In genomic region chr1:44805311-44806024, GRCh38 we compare ENCODE assay signal across 7 cellular contexts. TPM values are rescaled to one million over a fixed set of nuclear protein-coding genes. Genes with fewer than 3 reads are reported as not detected.
DNase-seq lines count a peak whose midpoint lies in the region; ATAC-seq, FAIRE-seq and TF ChIP-seq lines count a peak whose summit lies in the region.
"Had no signal": no experiment of that assay in that cellular context is flagged by ENCODE, and none has a peak within 500 bp of the region (broad histone marks: within the 10 kb centered on the region; RNA-seq: fewer than 3 reads in every experiment).

No MANE protein-coding gene starts in this region.

- H4K20me1 ChIP-seq in GM23248 (ENCODE audit: insufficient read depth), result no peaks in the 10 kb centered on the region
- no peaks in the 10 kb centered on the region for H4K20me1 ChIP-seq in K562 (replicated peaks; ENCODE audit: control insufficient read depth, insufficient read depth, low read length)
- peaks cover 14% of the 10 kb centered on the region for H4K20me1 ChIP-seq in neural progenitor cell (ENCODE audit: low read depth)

- CTCF ChIA-PET in K562 (lab: Yijun Ruan, JAX; ENCODE audit: low intra/inter-chr PET ratio), result no interaction called here

- peaks cover 9% of the 10 kb centered on the region for H3K36me3 Mint-ChIP-seq in neural progenitor cell

- DNase-seq in GM23248 (no peak), K562 (ENCODE audit: extremely low read depth in 1 of 4, low spot score in 3 of 4) (no peak), neural progenitor cell (ENCODE audit: low spot score) (no peak), RCC 7860 (ENCODE audit: low spot score) (no peak), AG08395 (ENCODE audit: low spot score) (no peak), NOMO-1 treated with dmso at 0.1 percent for 144 hours (lab: John Stamatoyannopoulos, UW; ENCODE audit: unreplicated experiment) (no peak)
- DNase-seq: NCI-H146 had no signal

- H2AFZ ChIP-seq in GM23248 (no peak overlapping the region), K562 (ENCODE audit: low read depth, low read length) (no peak overlapping the region), neural progenitor cell (replicated peaks) (no peak overlapping the region)

- no peak for TF ChIP-seq RAD21 in K562 (CRISPR knock-in tag; conservative IDR thresholded peaks at IDR 0.05 in 1 of 2, IDR thresholded peaks at IDR 0.05 in 1 of 2)

- H3K4me2 ChIP-seq in GM23248 (ENCODE audit: unreplicated experiment), result no peak overlapping the region
- no peak overlapping the region for H3K4me2 ChIP-seq in K562 (ENCODE audit: insufficient read depth, low read length)
- H3K4me2 ChIP-seq in neural progenitor cell, result no peak overlapping the region

- TF ChIP-seq EP300 in K562 (IDR thresholded peaks at IDR 0.05; ENCODE audit: low read length), result no peak

- H3K79me2 ChIP-seq in GM23248 (ENCODE audit: insufficient read depth) (peaks cover 73% of the 10 kb centered on the region), K562 (ENCODE audit: control insufficient read depth, insufficient read depth, low read length) (peaks cover 33% of the 10 kb centered on the region), neural progenitor cell (ENCODE audit: low read depth) (no peaks in the 10 kb centered on the region)

- BruUV-seq in K562 (replicated peaks; lab: Mats Ljungman, UMichigan), result no TSS peak

- peaks cover 60% of the 10 kb centered on the region for H3K4me1 Mint-ChIP-seq in neural progenitor cell

- FAIRE-seq in K562 (lab: Jason Lieb, UNC), result no peak
- FAIRE-seq in RCC 7860 (lab: Jason Lieb, UNC), result no peak

- no peak for TF ChIP-seq CTCF in K562 (IDR thresholded peaks at IDR 0.05 in 2 of 3, conservative IDR thresholded peaks at IDR 0.05 in 1 of 3; ENCODE audit: insufficient read depth in 2 of 3, low read depth in 1 of 3, low read length in 3 of 3)
- no peak for TF ChIP-seq CTCF in neural progenitor cell (IDR thresholded peaks at IDR 0.05)

- TF ChIP-seq POLR2A in K562 (conservative IDR thresholded peaks at IDR 0.05), result no peak; the same call in 1 of the 2 replicates

- H3K27me3 ChIP-seq in GM23248 (replicated peaks; ENCODE audit: insufficient read depth), result no peaks in the 10 kb centered on the region
- H3K27me3 ChIP-seq in K562 (ENCODE audit: control insufficient read depth in 2 of 2, insufficient read depth in 2 of 2, low read length in 2 of 2), result no peaks in the 10 kb centered on the region; a peak in 1 of 5 replicates
- peaks cover 8% of the 10 kb centered on the region for H3K27me3 ChIP-seq in neural progenitor cell

- in situ Hi-C loops in GM23248 (cut with MboI), result no loop called here
- in situ Hi-C loops in K562 (cut with MboI), result loop anchor here (10.0 kb wide), 1 partner anchor 689 kb away; the partner anchor contains the start of gene TESK2

- no peaks in the 10 kb centered on the region for H3K9me2 ChIP-seq in GM23248 (ENCODE audit: insufficient read depth)

- H3K27ac Mint-ChIP-seq in neural progenitor cell, result peak overlapping the region; percentile 57

- H3K9me3 Mint-ChIP-seq in neural progenitor cell, result no peaks in the 10 kb centered on the region

- peak overlapping the region; percentile 100 for H3K27ac ChIP-seq in GM23248
- no peak overlapping the region for H3K27ac ChIP-seq in K562 (ENCODE audit: extremely low read depth, low read depth, low read length)
- no peak overlapping the region for H3K27ac ChIP-seq in neural progenitor cell

- intact Hi-C loops in K562 (cut with micrococcal nuclease), result loop anchor here (10.0 kb wide), 1 partner anchor 171 kb away; no protein-coding TSS in a partner anchor

- POLR2A ChIA-PET in K562 (lab: Yijun Ruan, JAX), result interaction anchor here (0.9 to 16.9 kb wide), 6 partner anchors 8 to 84 kb away, joined by 3 to 594 read pairs (median 4); no protein-coding TSS in a partner anchor

- peaks cover 19% of the 10 kb centered on the region for H3K27me3 Mint-ChIP-seq in neural progenitor cell (ENCODE audit: insufficient read depth, low read depth)

- ATAC-seq in K562, result no peak

- H3K9me3 ChIP-seq in GM23248 (ENCODE audit: low read depth) (no peaks in the 10 kb centered on the region), K562 (replicated peaks; ENCODE audit: control insufficient read depth, insufficient read depth, low read depth, low read length) (no peaks in the 10 kb centered on the region), neural progenitor cell (ENCODE audit: low read depth) (no peaks in the 10 kb centered on the region)

- H3K9me1 ChIP-seq in K562 (ENCODE audit: control insufficient read depth, insufficient read depth, low read length), result peaks cover 5% of the 10 kb centered on the region

- H3K9ac ChIP-seq in GM23248 (peak overlapping the region; percentile 97; the same call in 1 of the 2 replicates), K562 (ENCODE audit: insufficient read depth in 1 of 2, low read depth in 2 of 2, low read length in 2 of 2) (peak overlapping the region in 1 of 2 experiments; percentile 23; a peak in 2 of 4 replicates), neural progenitor cell (no peak overlapping the region)

- 91% methylated on average over 20 of the region's 20 CpGs for WGBS in GM23248 (ENCODE audit: low coverage in 1 of 2, low lambda C conversion rate in 2 of 2, missing lambda C conversion rate in 2 of 2), 2 experiments
- 94% methylated on average over 19 of the region's 20 CpGs for WGBS in K562 (ENCODE audit: insufficient coverage, low coverage, missing lambda C conversion rate)

- H3K4me1 ChIP-seq in GM23248 (ENCODE audit: insufficient read depth) (peaks cover 58% of the 10 kb centered on the region), K562 (replicated peaks in 1 of 2; ENCODE audit: control insufficient read depth in 2 of 2, insufficient read depth in 2 of 2, low read length in 2 of 2) (peaks cover 57 to 84% of the 10 kb centered on the region in 2 experiments), neural progenitor cell (peaks cover 53% of the 10 kb centered on the region)

- no peak overlapping the region for H3K4me3 Mint-ChIP-seq in neural progenitor cell

- H3K4me3 ChIP-seq in GM23248 (no peak overlapping the region), K562 (no peak overlapping the region), neural progenitor cell (no peak overlapping the region)

- H3K36me3 ChIP-seq in GM23248 (ENCODE audit: low read depth) (peaks cover 16% of the 10 kb centered on the region; the same call in 1 of the 2 replicates), K562 (ENCODE audit: control insufficient read depth, insufficient read depth, low read length) (peaks cover 52% of the 10 kb centered on the region), neural progenitor cell (no peaks in the 10 kb centered on the region)

- H3F3A ChIP-seq in GM23248 (ENCODE audit: insufficient read depth), result peaks cover 63% of the 10 kb centered on the region
- H3F3A ChIP-seq in neural progenitor cell (ENCODE audit: low read depth), result peaks cover 17% of the 10 kb centered on the region

RNA-seq across cellular contexts. Expression of gene DYNLT4, which starts 1.7 kb away (rescaled TPM):
- total RNA-seq in GM23248 (2014; rRNA removed; shearing (Covaris generic)), result not detected in 2 replicates
- polyA plus RNA-seq in GM23248 (2016; fragmentation: Nextera tagmentation; extraction: Ambion mirVana) (0.52 and 0.59 TPM in 2 replicates), K562 (2011; rRNA removed) (0.11 TPM in 1 of 2 replicates, not detected in the other), K562 (2014; fragmentation: Illumina TruSeq; extraction: Trizol) (not detected in 2 replicates), K562 (2014; fragmentation: Nextera tagmentation; extraction: Ambion mirVana) (not detected), K562 (2014; rRNA removed) (not detected in 2 replicates)
- not detected in 2 replicates for total RNA-seq in K562 (2011; cell fraction: chromatin; rRNA removed; ENCODE audit: low replicate concordance)
- 0.83 and 2.2 TPM in 2 replicates for total RNA-seq in K562 (2011; cell fraction: nucleolus; rRNA removed)
- 0.59 TPM in 1 of 2 replicates, not detected in the other for total RNA-seq in K562 (2011; cell fraction: nucleoplasm; rRNA removed)
- total RNA-seq in K562 (2014; rRNA removed) (0.73 TPM in 1 of 2 replicates, not detected in the other), K562 (2014; rRNA removed; fragmentation: Illumina TruSeq; extraction: Trizol) (not detected in 2 replicates), K562 (2015; rRNA removed; fragmentation: Illumina TruSeq; extraction: Trizol) (not detected in 2 replicates), K562 (2021) (0.29 TPM in 1 of 2 replicates, not detected in the other), neural progenitor cell (ENCODE audit: low replicate concordance) (not detected in 2 replicates)
- 0.13 TPM in 1 of 2 replicates, not detected in the other for polyA plus RNA-seq in K562 (2011; cell fraction: cytosol; rRNA removed)
- 0.38 and 0.57 TPM in 2 replicates for polyA plus RNA-seq in K562 (2011; cell fraction: nucleus; rRNA removed)
- 0.10 and 0.18 TPM in 2 replicates for polyA plus RNA-seq in K562 (2012)
- polyA minus RNA-seq in K562 (2011; rRNA and poly(A)+ RNA removed), result not detected in 2 replicates
- not detected in 2 replicates for polyA minus RNA-seq in K562 (2011; cell fraction: cytosol; rRNA and poly(A)+ RNA removed)
- 0.44 and 0.54 TPM in 2 replicates for polyA minus RNA-seq in K562 (2011; cell fraction: nucleus; rRNA and poly(A)+ RNA removed)

RNA-seq across cellular contexts. Expression of gene BTBD19, which starts 2.9 kb away (rescaled TPM):
- total RNA-seq in GM23248 (2014; rRNA removed; shearing (Covaris generic)), result 8.0 and 12.0 TPM in 2 replicates
- polyA plus RNA-seq in GM23248 (2016; fragmentation: Nextera tagmentation; extraction: Ambion mirVana) (9.4 and 12.1 TPM in 2 replicates), K562 (2011; rRNA removed) (1.4 and 1.5 TPM in 2 replicates), K562 (2014; fragmentation: Illumina TruSeq; extraction: Trizol) (0.95 and 1.4 TPM in 2 replicates), K562 (2014; fragmentation: Nextera tagmentation; extraction: Ambion mirVana) (under 1 TPM; 0.22 to 0.38 TPM), K562 (2014; rRNA removed) (1.8 and 1.9 TPM in 2 replicates)
- total RNA-seq in K562 (2011; cell fraction: chromatin; rRNA removed; ENCODE audit: low replicate concordance), result 7.6 and 19.8 TPM in 2 replicates
- 8.9 and 14.7 TPM in 2 replicates for total RNA-seq in K562 (2011; cell fraction: nucleolus; rRNA removed)
- 8.6 and 18.8 TPM in 2 replicates for total RNA-seq in K562 (2011; cell fraction: nucleoplasm; rRNA removed)
- total RNA-seq in K562 (2014; rRNA removed) (0.73 and 1.5 TPM in 2 replicates), K562 (2014; rRNA removed; fragmentation: Illumina TruSeq; extraction: Trizol) (0.32 and 0.76 TPM in 2 replicates), K562 (2015; rRNA removed; fragmentation: Illumina TruSeq; extraction: Trizol) (0.41 and 0.72 TPM in 2 replicates), K562 (2021) (1.7 and 2.0 TPM in 2 replicates), neural progenitor cell (ENCODE audit: low replicate concordance) (1.4 and 1.7 TPM in 2 replicates)
- polyA plus RNA-seq in K562 (2011; cell fraction: cytosol; rRNA removed), result 0.86 and 1.3 TPM in 2 replicates
- 5.9 and 14.9 TPM in 2 replicates for polyA plus RNA-seq in K562 (2011; cell fraction: nucleus; rRNA removed)
- polyA plus RNA-seq in K562 (2012), result 1.6 and 2.0 TPM in 2 replicates
- polyA minus RNA-seq in K562 (2011; rRNA and poly(A)+ RNA removed), result 0.75 and 1.1 TPM in 2 replicates
- 1.8 TPM in 1 of 2 replicates, not detected in the other for polyA minus RNA-seq in K562 (2011; cell fraction: cytosol; rRNA and poly(A)+ RNA removed)
- 4.9 and 5.0 TPM in 2 replicates for polyA minus RNA-seq in K562 (2011; cell fraction: nucleus; rRNA and poly(A)+ RNA removed)

RNA-seq across cellular contexts. Expression of gene PLK3, which starts 5.3 kb away (rescaled TPM):
- 28.5 and 30.7 TPM in 2 replicates for total RNA-seq in GM23248 (2014; rRNA removed; shearing (Covaris generic))
- polyA plus RNA-seq in GM23248 (2016; fragmentation: Nextera tagmentation; extraction: Ambion mirVana), result 29.8 and 30.2 TPM in 2 replicates
- total RNA-seq in K562 (2011; cell fraction: chromatin; rRNA removed; ENCODE audit: low replicate concordance), result 66.7 and 212 TPM in 2 replicates
- 133 and 170 TPM in 2 replicates for total RNA-seq in K562 (2011; cell fraction: nucleolus; rRNA removed)
- total RNA-seq in K562 (2011; cell fraction: nucleoplasm; rRNA removed), result 70.2 and 84.7 TPM in 2 replicates
- total RNA-seq in K562 (2014; rRNA removed), result 15.3 and 17.4 TPM in 2 replicates
- total RNA-seq in K562 (2014; rRNA removed; fragmentation: Illumina TruSeq; extraction: Trizol), result 5.2 and 6.6 TPM in 2 replicates
- total RNA-seq in K562 (2015; rRNA removed; fragmentation: Illumina TruSeq; extraction: Trizol), result 5.8 and 7.7 TPM in 2 replicates
- 17.9 and 19.3 TPM in 2 replicates for total RNA-seq in K562 (2021)
- polyA plus RNA-seq in K562 (2011; rRNA removed), result 11.0 and 15.5 TPM in 2 replicates
- polyA plus RNA-seq in K562 (2011; cell fraction: cytosol; rRNA removed), result 14.0 and 19.5 TPM in 2 replicates
- polyA plus RNA-seq in K562 (2011; cell fraction: nucleus; rRNA removed), result 73.9 and 132 TPM in 2 replicates
- 10.1 and 18.5 TPM in 2 replicates for polyA plus RNA-seq in K562 (2012)
- polyA plus RNA-seq in K562 (2014; fragmentation: Illumina TruSeq; extraction: Trizol), result 12.2 and 14.0 TPM in 2 replicates
- 1 to 10 TPM in 1 of 2 experiments, under 1 TPM in 1; 0.52 to 1.9 TPM for polyA plus RNA-seq in K562 (2014; fragmentation: Nextera tagmentation; extraction: Ambion mirVana)
- polyA plus RNA-seq in K562 (2014; rRNA removed), result 22.7 and 24.2 TPM in 2 replicates
- polyA minus RNA-seq in K562 (2011; rRNA and poly(A)+ RNA removed), result 5.5 and 7.4 TPM in 2 replicates
- 7.5 and 8.9 TPM in 2 replicates for polyA minus RNA-seq in K562 (2011; cell fraction: cytosol; rRNA and poly(A)+ RNA removed)
- 34.8 and 42.1 TPM in 2 replicates for polyA minus RNA-seq in K562 (2011; cell fraction: nucleus; rRNA and poly(A)+ RNA removed)
- 2.2 and 6.6 TPM in 2 replicates for total RNA-seq in neural progenitor cell (ENCODE audit: low replicate concordance)

RNA-seq across cellular contexts. Expression of gene BEST4, which starts 17.5 kb away (rescaled TPM):
- 0.32 and 0.76 TPM in 2 replicates for total RNA-seq in GM23248 (2014; rRNA removed; shearing (Covaris generic))
- polyA plus RNA-seq in GM23248 (2016; fragmentation: Nextera tagmentation; extraction: Ambion mirVana), result 0.30 and 0.31 TPM in 2 replicates
- 0.23 TPM in 1 of 2 replicates, not detected in the other for total RNA-seq in K562 (2011; cell fraction: chromatin; rRNA removed; ENCODE audit: low replicate concordance)
- total RNA-seq in K562 (2011; cell fraction: nucleolus; rRNA removed), result not detected in 2 replicates
- 0.38 TPM in 1 of 2 replicates, not detected in the other for total RNA-seq in K562 (2011; cell fraction: nucleoplasm; rRNA removed)
- total RNA-seq in K562 (2014; rRNA removed), result not detected in 2 replicates
- total RNA-seq in K562 (2014; rRNA removed; fragmentation: Illumina TruSeq; extraction: Trizol), result not detected in 2 replicates
- total RNA-seq in K562 (2015; rRNA removed; fragmentation: Illumina TruSeq; extraction: Trizol), result not detected in 2 replicates
- total RNA-seq in K562 (2021), result not detected in 2 replicates
- 0.05 and 0.07 TPM in 2 replicates for polyA plus RNA-seq in K562 (2011; rRNA removed)
- 0.07 and 0.13 TPM in 2 replicates for polyA plus RNA-seq in K562 (2011; cell fraction: cytosol; rRNA removed)
- 0.24 and 0.60 TPM in 2 replicates for polyA plus RNA-seq in K562 (2011; cell fraction: nucleus; rRNA removed)
- 0.04 and 0.06 TPM in 2 replicates for polyA plus RNA-seq in K562 (2012)
- not detected in 2 replicates for polyA plus RNA-seq in K562 (2014; fragmentation: Illumina TruSeq; extraction: Trizol)
- polyA plus RNA-seq in K562 (2014; fragmentation: Nextera tagmentation; extraction: Ambion mirVana), result not detected
- 0.11 TPM in 1 of 2 replicates, not detected in the other for polyA plus RNA-seq in K562 (2014; rRNA removed)
- polyA minus RNA-seq in K562 (2011; rRNA and poly(A)+ RNA removed), result not detected in 2 replicates
- not detected in 2 replicates for polyA minus RNA-seq in K562 (2011; cell fraction: cytosol; rRNA and poly(A)+ RNA removed)
- not detected in 2 replicates for polyA minus RNA-seq in K562 (2011; cell fraction: nucleus; rRNA and poly(A)+ RNA removed)
- total RNA-seq in neural progenitor cell (ENCODE audit: low replicate concordance), result 0.65 and 0.84 TPM in 2 replicates

RNA-seq across cellular contexts. Expression of gene RPS8, which starts 30.1 kb away (rescaled TPM):
- 1,375 and 2,062 TPM in 2 replicates for total RNA-seq in GM23248 (2014; rRNA removed; shearing (Covaris generic))
- polyA plus RNA-seq in GM23248 (2016; fragmentation: Nextera tagmentation; extraction: Ambion mirVana), result 570 and 596 TPM in 2 replicates
- total RNA-seq in K562 (2011; cell fraction: chromatin; rRNA removed; ENCODE audit: low replicate concordance), result 542 and 786 TPM in 2 replicates
- total RNA-seq in K562 (2011; cell fraction: nucleolus; rRNA removed), result 948 and 967 TPM in 2 replicates
- 930 and 1,480 TPM in 2 replicates for total RNA-seq in K562 (2011; cell fraction: nucleoplasm; rRNA removed)
- total RNA-seq in K562 (2014; rRNA removed), result 3,851 and 4,431 TPM in 2 replicates
- 2,850 and 3,258 TPM in 2 replicates for total RNA-seq in K562 (2014; rRNA removed; fragmentation: Illumina TruSeq; extraction: Trizol)
- 3,074 and 3,307 TPM in 2 replicates for total RNA-seq in K562 (2015; rRNA removed; fragmentation: Illumina TruSeq; extraction: Trizol)
- 3,109 and 3,518 TPM in 2 replicates for total RNA-seq in K562 (2021)
- polyA plus RNA-seq in K562 (2011; rRNA removed), result 2,871 and 3,497 TPM in 2 replicates
- 2,484 and 3,204 TPM in 2 replicates for polyA plus RNA-seq in K562 (2011; cell fraction: cytosol; rRNA removed)
- 1,065 and 1,968 TPM in 2 replicates for polyA plus RNA-seq in K562 (2011; cell fraction: nucleus; rRNA removed)
- polyA plus RNA-seq in K562 (2012), result 3,267 and 3,835 TPM in 2 replicates
- 2,545 and 2,717 TPM in 2 replicates for polyA plus RNA-seq in K562 (2014; fragmentation: Illumina TruSeq; extraction: Trizol)
- 1,000 to 10,000 TPM; 2,431 to 2,562 TPM for polyA plus RNA-seq in K562 (2014; fragmentation: Nextera tagmentation; extraction: Ambion mirVana)
- 3,694 and 4,168 TPM in 2 replicates for polyA plus RNA-seq in K562 (2014; rRNA removed)
- 1,274 and 1,304 TPM in 2 replicates for polyA minus RNA-seq in K562 (2011; rRNA and poly(A)+ RNA removed)
- 927 and 1,052 TPM in 2 replicates for polyA minus RNA-seq in K562 (2011; cell fraction: cytosol; rRNA and poly(A)+ RNA removed)
- 256 and 454 TPM in 2 replicates for polyA minus RNA-seq in K562 (2011; cell fraction: nucleus; rRNA and poly(A)+ RNA removed)
- total RNA-seq in neural progenitor cell (ENCODE audit: low replicate concordance), result 3,812 and 4,281 TPM in 2 replicates
